In genomic region chr7:64795176-64795575, GRCh38 we compare ENCODE assay signal across 1 cellular context.
TF ChIP-seq lines count a peak whose summit lies in the region.

No MANE protein-coding gene starts in this region.

TF ChIP-seq in HepG2, 621 proteins besides CTCF, POLR2A, EP300 and RAD21:
- TF ChIP-seq, protein P1, sequence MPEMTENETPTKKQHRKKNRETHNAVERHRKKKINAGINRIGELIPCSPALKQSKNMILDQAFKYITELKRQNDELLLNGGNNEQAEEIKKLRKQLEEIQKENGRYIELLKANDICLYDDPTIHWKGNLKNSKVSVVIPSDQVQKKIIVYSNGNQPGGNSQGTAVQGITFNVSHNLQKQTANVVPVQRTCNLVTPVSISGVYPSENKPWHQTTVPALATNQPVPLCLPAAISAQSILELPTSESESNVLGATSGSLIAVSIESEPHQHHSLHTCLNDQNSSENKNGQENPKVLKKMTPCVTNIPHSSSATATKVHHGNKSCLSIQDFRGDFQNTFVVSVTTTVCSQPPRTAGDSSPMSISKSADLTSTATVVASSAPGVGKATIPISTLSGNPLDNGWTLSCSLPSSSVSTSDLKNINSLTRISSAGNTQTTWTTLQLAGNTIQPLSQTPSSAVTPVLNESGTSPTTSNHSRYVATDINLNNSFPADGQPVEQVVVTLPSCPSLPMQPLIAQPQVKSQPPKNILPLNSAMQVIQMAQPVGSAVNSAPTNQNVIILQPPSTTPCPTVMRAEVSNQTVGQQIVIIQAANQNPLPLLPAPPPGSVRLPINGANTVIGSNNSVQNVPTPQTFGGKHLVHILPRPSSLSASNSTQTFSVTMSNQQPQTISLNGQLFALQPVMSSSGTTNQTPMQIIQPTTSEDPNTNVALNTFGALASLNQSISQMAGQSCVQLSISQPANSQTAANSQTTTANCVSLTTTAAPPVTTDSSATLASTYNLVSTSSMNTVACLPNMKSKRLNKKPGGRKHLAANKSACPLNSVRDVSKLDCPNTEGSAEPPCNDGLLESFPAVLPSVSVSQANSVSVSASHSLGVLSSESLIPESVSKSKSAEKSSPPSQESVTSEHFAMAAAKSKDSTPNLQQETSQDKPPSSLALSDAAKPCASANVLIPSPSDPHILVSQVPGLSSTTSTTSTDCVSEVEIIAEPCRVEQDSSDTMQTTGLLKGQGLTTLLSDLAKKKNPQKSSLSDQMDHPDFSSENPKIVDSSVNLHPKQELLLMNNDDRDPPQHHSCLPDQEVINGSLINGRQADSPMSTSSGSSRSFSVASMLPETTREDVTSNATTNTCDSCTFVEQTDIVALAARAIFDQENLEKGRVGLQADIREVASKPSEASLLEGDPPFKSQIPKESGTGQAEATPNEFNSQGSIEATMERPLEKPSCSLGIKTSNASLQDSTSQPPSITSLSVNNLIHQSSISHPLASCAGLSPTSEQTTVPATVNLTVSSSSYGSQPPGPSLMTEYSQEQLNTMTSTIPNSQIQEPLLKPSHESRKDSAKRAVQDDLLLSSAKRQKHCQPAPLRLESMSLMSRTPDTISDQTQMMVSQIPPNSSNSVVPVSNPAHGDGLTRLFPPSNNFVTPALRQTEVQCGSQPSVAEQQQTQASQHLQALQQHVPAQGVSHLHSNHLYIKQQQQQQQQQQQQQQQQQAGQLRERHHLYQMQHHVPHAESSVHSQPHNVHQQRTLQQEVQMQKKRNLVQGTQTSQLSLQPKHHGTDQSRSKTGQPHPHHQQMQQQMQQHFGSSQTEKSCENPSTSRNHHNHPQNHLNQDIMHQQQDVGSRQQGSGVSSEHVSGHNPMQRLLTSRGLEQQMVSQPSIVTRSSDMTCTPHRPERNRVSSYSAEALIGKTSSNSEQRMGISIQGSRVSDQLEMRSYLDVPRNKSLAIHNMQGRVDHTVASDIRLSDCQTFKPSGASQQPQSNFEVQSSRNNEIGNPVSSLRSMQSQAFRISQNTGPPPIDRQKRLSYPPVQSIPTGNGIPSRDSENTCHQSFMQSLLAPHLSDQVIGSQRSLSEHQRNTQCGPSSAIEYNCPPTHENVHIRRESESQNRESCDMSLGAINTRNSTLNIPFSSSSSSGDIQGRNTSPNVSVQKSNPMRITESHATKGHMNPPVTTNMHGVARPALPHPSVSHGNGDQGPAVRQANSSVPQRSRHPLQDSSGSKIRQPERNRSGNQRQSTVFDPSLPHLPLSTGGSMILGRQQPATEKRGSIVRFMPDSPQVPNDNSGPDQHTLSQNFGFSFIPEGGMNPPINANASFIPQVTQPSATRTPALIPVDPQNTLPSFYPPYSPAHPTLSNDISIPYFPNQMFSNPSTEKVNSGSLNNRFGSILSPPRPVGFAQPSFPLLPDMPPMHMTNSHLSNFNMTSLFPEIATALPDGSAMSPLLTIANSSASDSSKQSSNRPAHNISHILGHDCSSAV (CRISPR knock-in tag; IDR thresholded peaks at IDR 0.05; ENCODE audit: borderline replicate concordance), result no peak
- TF ChIP-seq CEBPG (CRISPR knock-in tag; IDR thresholded peaks at IDR 0.05) (no peak), ZNF225 (CRISPR knock-in tag; IDR thresholded peaks at IDR 0.05) (no peak), HNRNPLL (IDR thresholded peaks at IDR 0.05; ENCODE audit: low read depth, low read length, poor library complexity, severe bottlenecking) (no peak), IRF9 (CRISPR knock-in tag; IDR thresholded peaks at IDR 0.05; ENCODE audit: borderline replicate concordance) (no peak), TSC22D2 (CRISPR knock-in tag; IDR thresholded peaks at IDR 0.05; ENCODE audit: borderline replicate concordance) (no peak), FIP1L1 (IDR thresholded peaks at IDR 0.05; ENCODE audit: borderline replicate concordance, insufficient read depth, low read depth, low read length) (no peak), ZNF382 (CRISPR knock-in tag; IDR thresholded peaks at IDR 0.05; ENCODE audit: borderline replicate concordance) (no peak), ZNF337 (CRISPR knock-in tag; IDR thresholded peaks at IDR 0.05; ENCODE audit: borderline replicate concordance, low read depth) (no peak)
